Comparison of ENCODE assay signal across 10 cellular contexts in genomic region chr5:157283434-157283833, GRCh38. TPM values are rescaled to one million over a fixed set of nuclear protein-coding genes. Genes with fewer than 3 reads are reported as not detected.
DNase-seq lines count a peak whose midpoint lies in the region; ATAC-seq, FAIRE-seq and TF ChIP-seq lines count a peak whose summit lies in the region.
"Had no signal": no experiment of that assay in that cellular context is flagged by ENCODE, and none has a peak within 500 bp of the region (broad histone marks: within the 10 kb centered on the region; RNA-seq: fewer than 3 reads in every experiment).

No MANE protein-coding gene starts in this region.

- no peaks in the 10 kb centered on the region for H3K9me3 ChIP-seq in CD8-positive, alpha-beta T cell (ENCODE audit: low read length)
- no peaks in the 10 kb centered on the region for H3K9me3 ChIP-seq in Caco-2
- H3K9me3 ChIP-seq: SJSA1 had no signal

- H3K4me3 ChIP-seq in CD8-positive, alpha-beta T cell (ENCODE audit: low read depth, low read length) = no peak overlapping the region
- no peak overlapping the region for H3K4me3 ChIP-seq in Caco-2 (ENCODE audit: low read depth, low read length)
- H3K4me3 ChIP-seq: SJSA1 had no signal

- peaks cover 64% of the 10 kb centered on the region for H3K36me3 Mint-ChIP-seq in CD8-positive, alpha-beta T cell
- peaks cover 52% of the 10 kb centered on the region for H3K36me3 Mint-ChIP-seq in activated T-helper 17 cell treated with anti-CD3 and anti-CD28 coated beads, Interleukin-2, amount 50 U/mL, for 72 hours (ENCODE audit: low read depth)
- H3K36me3 Mint-ChIP-seq in Caco-2 (ENCODE audit: insufficient read depth, unreplicated experiment) = no peaks in the 10 kb centered on the region

- POLR2A ChIA-PET in CD8-positive, alpha-beta T cell (lab: Charles Lee) = interaction anchor here (1.0 to 1.6 kb wide), 6 partner anchors 9 to 20 kb away, joined by 3 to 9 read pairs (median 5); no protein-coding TSS in a partner anchor
- POLR2A ChIA-PET in Caco-2 (lab: Charles Lee) = interaction anchor here (0.6 kb wide), 1 partner anchor 18 kb away, joined by 3 read pairs; the partner anchor contains the start of gene CYFIP2

- intact Hi-C loops in CD8-positive, alpha-beta T cell (cut with DNase I, micrococcal nuclease) = loop anchor here in 1 of 2 experiments (2.0 to 5.0 kb wide), 2 partner anchors 17 to 36 kb away; partner anchors contain the start of gene CYFIP2
- intact Hi-C loops in Caco-2 (cut with micrococcal nuclease; ENCODE audit: unreplicated experiment) = no loop called here

- TF ChIP-seq CTCF in CD8-positive, alpha-beta T cell (IDR thresholded peaks at IDR 0.05) = no peak
- TF ChIP-seq CTCF in Caco-2 (IDR thresholded peaks at IDR 0.05; ENCODE audit: insufficient read depth in 1 of 2, low read depth in 1 of 2, low read length in 1 of 2, severe bottlenecking in 1 of 2, unreplicated experiment in 1 of 2) (no peak), D721Med (IDR thresholded peaks at IDR 0.05; ENCODE audit: insufficient read depth, missing control alignments) (no peak)

- H3K4me3 Mint-ChIP-seq in CD8-positive, alpha-beta T cell = peak overlapping the region; percentile 58
- peak overlapping the region; percentile 63 for H3K4me3 Mint-ChIP-seq in activated T-helper 17 cell treated with anti-CD3 and anti-CD28 coated beads, Interleukin-2, amount 50 U/mL, for 72 hours
- no peak overlapping the region for H3K4me3 Mint-ChIP-seq in Caco-2 (ENCODE audit: unreplicated experiment)

- H3K36me3 ChIP-seq in CD8-positive, alpha-beta T cell (ENCODE audit: insufficient read depth, low read length) = peaks cover 27% of the 10 kb centered on the region
- no peaks in the 10 kb centered on the region for H3K36me3 ChIP-seq in Caco-2 (ENCODE audit: control insufficient read depth, insufficient read depth, low read length)
- H3K36me3 ChIP-seq: SJSA1 had no signal

- H3K27me3 Mint-ChIP-seq in CD8-positive, alpha-beta T cell (ENCODE audit: low read depth) = no peaks in the 10 kb centered on the region
- H3K27me3 Mint-ChIP-seq in activated T-helper 17 cell treated with anti-CD3 and anti-CD28 coated beads, Interleukin-2, amount 50 U/mL, for 72 hours = no peaks in the 10 kb centered on the region
- H3K27me3 Mint-ChIP-seq in Caco-2 (ENCODE audit: insufficient read depth, unreplicated experiment) = no peaks in the 10 kb centered on the region

- H3K9me3 Mint-ChIP-seq in CD8-positive, alpha-beta T cell = no peaks in the 10 kb centered on the region
- no peaks in the 10 kb centered on the region for H3K9me3 Mint-ChIP-seq in activated T-helper 17 cell treated with anti-CD3 and anti-CD28 coated beads, Interleukin-2, amount 50 U/mL, for 72 hours
- no peaks in the 10 kb centered on the region for H3K9me3 Mint-ChIP-seq in Caco-2 (ENCODE audit: unreplicated experiment)

- no peaks in the 10 kb centered on the region for H3K27me3 ChIP-seq in CD8-positive, alpha-beta T cell (ENCODE audit: insufficient read depth, low read length)
- no peaks in the 10 kb centered on the region for H3K27me3 ChIP-seq in Caco-2 (replicated peaks; ENCODE audit: control insufficient read depth, insufficient read depth, low read length)

- no peak for FAIRE-seq in frontal cortex (lab: Jason Lieb, UNC)
- FAIRE-seq in D721Med (lab: Jason Lieb, UNC) = no peak

- DNase-seq in CD8-positive, alpha-beta T cell = peak in 3 of 7 experiments; percentile 34 to 59 (median 45)
- DNase-seq in Caco-2 = no peak
- DNase-seq in frontal cortex (ENCODE audit: low spot score in 2 of 2) = no peak
- no peak for DNase-seq in D721Med (ENCODE audit: insufficient read length, low spot score)
- no peak for DNase-seq in NCI-H1048 (lab: John Stamatoyannopoulos, UW)

- peak overlapping the region; percentile 16 for H3K27ac ChIP-seq in CD8-positive, alpha-beta T cell (ENCODE audit: low read depth, low read length)
- H3K27ac ChIP-seq: epithelial cell of prostate, SJSA1 had no signal

- no TSS peak for BruUV-seq in Caco-2 (replicated peaks; lab: Mats Ljungman, UMichigan)

- H3K27ac Mint-ChIP-seq in CD8-positive, alpha-beta T cell = peak overlapping the region; percentile 95
- peak overlapping the region; percentile 88 for H3K27ac Mint-ChIP-seq in activated T-helper 17 cell treated with anti-CD3 and anti-CD28 coated beads, Interleukin-2, amount 50 U/mL, for 72 hours
- no peak overlapping the region for H3K27ac Mint-ChIP-seq in Caco-2 (ENCODE audit: unreplicated experiment)

- peak; percentile 86 for ATAC-seq in CD8-positive, alpha-beta T cell
- peak; percentile 100 for ATAC-seq in GM19372 (IDR thresholded peaks at IDR 0.05; ENCODE audit: low read depth, unreplicated experiment)
- ATAC-seq in HG03159 (IDR thresholded peaks at IDR 0.05; ENCODE audit: unreplicated experiment) = peak; percentile 100
- ATAC-seq in activated T-helper 17 cell treated with anti-CD3 and anti-CD28 coated beads, Interleukin-2, amount 50 U/mL, for 72 hours (replicated peaks) = peak; percentile 27

- H3K4me1 Mint-ChIP-seq in CD8-positive, alpha-beta T cell (ENCODE audit: low read depth) = peaks cover 86% of the 10 kb centered on the region
- H3K4me1 Mint-ChIP-seq in activated T-helper 17 cell treated with anti-CD3 and anti-CD28 coated beads, Interleukin-2, amount 50 U/mL, for 72 hours = peaks cover 68% of the 10 kb centered on the region
- H3K4me1 Mint-ChIP-seq in Caco-2 (ENCODE audit: low read depth, unreplicated experiment) = peaks cover 5% of the 10 kb centered on the region

- CTCF ChIA-PET in CD8-positive, alpha-beta T cell (lab: Charles Lee) = interaction anchor here (0.7 to 7.8 kb wide), 3 partner anchors 11 to 29 kb away, joined by 3 to 26 read pairs (median 4); no protein-coding TSS in a partner anchor
- CTCF ChIA-PET in Caco-2 (lab: Charles Lee) = no interaction called here

- peaks cover 90% of the 10 kb centered on the region for H3K4me1 ChIP-seq in CD8-positive, alpha-beta T cell (ENCODE audit: insufficient read depth, low read length)
- peaks cover 5% of the 10 kb centered on the region for H3K4me1 ChIP-seq in Caco-2
- H3K4me1 ChIP-seq: SJSA1 had no signal

RNA-seq across cellular contexts. Expression of gene CYFIP2, which starts 17.5 kb away (rescaled TPM):
- total RNA-seq in CD8-positive, alpha-beta T cell = 100 to 1,000 TPM; 270 to 304 TPM
- 100 to 1,000 TPM; 269 to 291 TPM for total RNA-seq in activated T-helper 17 cell treated with anti-CD3 and anti-CD28 coated beads, Interleukin-2, amount 50 U/mL, for 72 hours
- total RNA-seq in Caco-2 (2022) (10.2 and 14.3 TPM in 2 replicates), frontal cortex (71.7 TPM)

Comparison
In these comparisons a context has a peak if more than half of its experiments do, and no peak if none do; other contexts are left out.
1. ATAC-seq: peak in every context shown above with its lines; median percentile 100 in GM19372; 100 in HG03159; 86 in CD8-positive, alpha-beta T cell; 27 in activated T-helper 17 cell treated with anti-CD3 and anti-CD28 coated beads, Interleukin-2, amount 50 U/mL, for 72 hours.